In the genomic region with DNA sequence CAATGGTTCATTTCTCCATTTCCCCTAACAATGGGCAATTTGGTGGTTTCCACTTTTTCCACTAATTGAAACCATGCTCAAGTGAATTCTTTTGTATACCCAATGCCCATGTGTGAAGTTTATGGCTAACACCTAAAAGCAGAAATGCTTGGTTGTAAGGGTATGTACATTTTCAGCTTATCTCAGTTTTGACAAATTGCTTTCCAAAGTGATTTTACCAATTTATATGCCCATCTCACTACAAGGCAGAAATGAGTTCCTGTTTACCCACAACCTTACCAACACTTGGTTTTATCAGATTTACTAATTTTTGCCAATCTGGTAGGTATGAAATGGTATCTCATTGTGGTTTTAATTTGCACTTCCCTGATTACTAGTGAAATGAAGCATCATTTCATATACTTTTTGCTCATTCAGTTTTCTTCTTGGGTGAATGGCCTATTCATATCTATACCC, we compare ENCODE assay signal across 1 cellular context.
A peak's percentile ranks its signal among the peaks of the same experiment; 100 is the strongest.
TF ChIP-seq lines count a peak whose summit lies in the region.

No MANE protein-coding gene starts in this region.

TF ChIP-seq in GM12878, 131 proteins besides CTCF, POLR2A, EP300 and RAD21 (continues in another document):
- no peak for TF ChIP-seq STAT3 (IDR thresholded peaks at IDR 0.05; ENCODE audit: low read depth, low read length)
- TF ChIP-seq, protein P1, sequence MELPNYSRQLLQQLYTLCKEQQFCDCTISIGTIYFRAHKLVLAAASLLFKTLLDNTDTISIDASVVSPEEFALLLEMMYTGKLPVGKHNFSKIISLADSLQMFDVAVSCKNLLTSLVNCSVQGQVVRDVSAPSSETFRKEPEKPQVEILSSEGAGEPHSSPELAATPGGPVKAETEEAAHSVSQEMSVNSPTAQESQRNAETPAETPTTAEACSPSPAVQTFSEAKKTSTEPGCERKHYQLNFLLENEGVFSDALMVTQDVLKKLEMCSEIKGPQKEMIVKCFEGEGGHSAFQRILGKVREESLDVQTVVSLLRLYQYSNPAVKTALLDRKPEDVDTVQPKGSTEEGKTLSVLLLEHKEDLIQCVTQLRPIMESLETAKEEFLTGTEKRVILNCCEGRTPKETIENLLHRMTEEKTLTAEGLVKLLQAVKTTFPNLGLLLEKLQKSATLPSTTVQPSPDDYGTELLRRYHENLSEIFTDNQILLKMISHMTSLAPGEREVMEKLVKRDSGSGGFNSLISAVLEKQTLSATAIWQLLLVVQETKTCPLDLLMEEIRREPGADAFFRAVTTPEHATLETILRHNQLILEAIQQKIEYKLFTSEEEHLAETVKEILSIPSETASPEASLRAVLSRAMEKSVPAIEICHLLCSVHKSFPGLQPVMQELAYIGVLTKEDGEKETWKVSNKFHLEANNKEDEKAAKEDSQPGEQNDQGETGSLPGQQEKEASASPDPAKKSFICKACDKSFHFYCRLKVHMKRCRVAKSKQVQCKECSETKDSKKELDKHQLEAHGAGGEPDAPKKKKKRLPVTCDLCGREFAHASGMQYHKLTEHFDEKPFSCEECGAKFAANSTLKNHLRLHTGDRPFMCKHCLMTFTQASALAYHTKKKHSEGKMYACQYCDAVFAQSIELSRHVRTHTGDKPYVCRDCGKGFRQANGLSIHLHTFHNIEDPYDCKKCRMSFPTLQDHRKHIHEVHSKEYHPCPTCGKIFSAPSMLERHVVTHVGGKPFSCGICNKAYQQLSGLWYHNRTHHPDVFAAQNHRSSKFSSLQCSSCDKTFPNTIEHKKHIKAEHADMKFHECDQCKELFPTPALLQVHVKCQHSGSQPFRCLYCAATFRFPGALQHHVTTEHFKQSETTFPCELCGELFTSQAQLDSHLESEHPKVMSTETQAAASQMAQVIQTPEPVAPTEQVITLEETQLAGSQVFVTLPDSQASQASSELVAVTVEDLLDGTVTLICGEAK (IDR thresholded peaks at IDR 0.05; ENCODE audit: borderline replicate concordance): no peak
- TF ChIP-seq SIX5 (IDR thresholded peaks at IDR 0.05; ENCODE audit: low read depth, low read length, severe bottlenecking): no peak
- no peak for TF ChIP-seq ZNF384 (IDR thresholded peaks at IDR 0.05; ENCODE audit: borderline replicate concordance, low read depth, low read length)
- no peak for TF ChIP-seq CBX3 (IDR thresholded peaks at IDR 0.05; ENCODE audit: borderline replicate concordance, low read depth)
- TF ChIP-seq MTA3 (IDR thresholded peaks at IDR 0.05; ENCODE audit: borderline replicate concordance, low read length): no peak
- TF ChIP-seq PAX5 (IDR thresholded peaks at IDR 0.05; ENCODE audit: borderline replicate concordance, low read depth, low read length): no peak
- no peak for TF ChIP-seq TCF12 (IDR thresholded peaks at IDR 0.05; ENCODE audit: low read depth, low read length)
- no peak for TF ChIP-seq SMARCA5 (IDR thresholded peaks at IDR 0.05)
- no peak for TF ChIP-seq BACH1 (IDR thresholded peaks at IDR 0.05; ENCODE audit: borderline replicate concordance)
- no peak for TF ChIP-seq ZNF687 (IDR thresholded peaks at IDR 0.05)
- no peak for TF ChIP-seq SUZ12 (IDR thresholded peaks at IDR 0.05; ENCODE audit: unreplicated experiment)
- TF ChIP-seq, protein P2, sequence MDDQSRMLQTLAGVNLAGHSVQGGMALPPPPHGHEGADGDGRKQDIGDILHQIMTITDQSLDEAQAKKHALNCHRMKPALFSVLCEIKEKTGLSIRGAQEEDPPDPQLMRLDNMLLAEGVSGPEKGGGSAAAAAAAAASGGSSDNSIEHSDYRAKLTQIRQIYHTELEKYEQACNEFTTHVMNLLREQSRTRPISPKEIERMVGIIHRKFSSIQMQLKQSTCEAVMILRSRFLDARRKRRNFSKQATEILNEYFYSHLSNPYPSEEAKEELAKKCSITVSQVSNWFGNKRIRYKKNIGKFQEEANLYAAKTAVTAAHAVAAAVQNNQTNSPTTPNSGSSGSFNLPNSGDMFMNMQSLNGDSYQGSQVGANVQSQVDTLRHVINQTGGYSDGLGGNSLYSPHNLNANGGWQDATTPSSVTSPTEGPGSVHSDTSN (IDR thresholded peaks at IDR 0.05; ENCODE audit: insufficient replicate concordance, low read depth, low read length): no peak
- TF ChIP-seq JUNB (IDR thresholded peaks at IDR 0.05): 0 out of 2 replicates have a peak, but pooled peaks have one; percentile 21
- no peak for TF ChIP-seq BCL3 (IDR thresholded peaks at IDR 0.05; ENCODE audit: borderline replicate concordance, insufficient read depth, low read depth, low read length, poor library complexity, severe bottlenecking)
- no peak for TF ChIP-seq PML (IDR thresholded peaks at IDR 0.05; ENCODE audit: low read length)
- TF ChIP-seq RELB (IDR thresholded peaks at IDR 0.05; ENCODE audit: low read depth): 0 out of 2 replicates have a peak, but pooled peaks have one; percentile 39
- no peak for TF ChIP-seq MYB (IDR thresholded peaks at IDR 0.05; ENCODE audit: borderline replicate concordance, low read depth, low read length)
- no peak for TF ChIP-seq ZBTB11 (CRISPR knock-in tag; IDR thresholded peaks at IDR 0.05)
- TF ChIP-seq NR2C1 (IDR thresholded peaks at IDR 0.05): no peak
- peak; percentile 24; the same call in 1 of the 2 replicates for TF ChIP-seq SPI1 (IDR thresholded peaks at IDR 0.05; ENCODE audit: borderline replicate concordance, insufficient read depth, low read depth, low read length)
- TF ChIP-seq EZH2 (IDR thresholded peaks at IDR 0.05; ENCODE audit: borderline replicate concordance, control insufficient read depth, low read depth, low read length): no peak
- TF ChIP-seq FOS (IDR thresholded peaks at IDR 0.05; ENCODE audit: borderline replicate concordance, extremely low read depth, insufficient read length): no peak
- TF ChIP-seq, protein P3, sequence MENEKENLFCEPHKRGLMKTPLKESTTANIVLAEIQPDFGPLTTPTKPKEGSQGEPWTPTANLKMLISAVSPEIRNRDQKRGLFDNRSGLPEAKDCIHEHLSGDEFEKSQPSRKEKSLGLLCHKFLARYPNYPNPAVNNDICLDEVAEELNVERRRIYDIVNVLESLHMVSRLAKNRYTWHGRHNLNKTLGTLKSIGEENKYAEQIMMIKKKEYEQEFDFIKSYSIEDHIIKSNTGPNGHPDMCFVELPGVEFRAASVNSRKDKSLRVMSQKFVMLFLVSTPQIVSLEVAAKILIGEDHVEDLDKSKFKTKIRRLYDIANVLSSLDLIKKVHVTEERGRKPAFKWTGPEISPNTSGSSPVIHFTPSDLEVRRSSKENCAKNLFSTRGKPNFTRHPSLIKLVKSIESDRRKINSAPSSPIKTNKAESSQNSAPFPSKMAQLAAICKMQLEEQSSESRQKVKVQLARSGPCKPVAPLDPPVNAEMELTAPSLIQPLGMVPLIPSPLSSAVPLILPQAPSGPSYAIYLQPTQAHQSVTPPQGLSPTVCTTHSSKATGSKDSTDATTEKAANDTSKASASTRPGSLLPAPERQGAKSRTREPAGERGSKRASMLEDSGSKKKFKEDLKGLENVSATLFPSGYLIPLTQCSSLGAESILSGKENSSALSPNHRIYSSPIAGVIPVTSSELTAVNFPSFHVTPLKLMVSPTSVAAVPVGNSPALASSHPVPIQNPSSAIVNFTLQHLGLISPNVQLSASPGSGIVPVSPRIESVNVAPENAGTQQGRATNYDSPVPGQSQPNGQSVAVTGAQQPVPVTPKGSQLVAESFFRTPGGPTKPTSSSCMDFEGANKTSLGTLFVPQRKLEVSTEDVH (IDR thresholded peaks at IDR 0.05; ENCODE audit: low read depth, partially characterized antibody): no peak
- TF ChIP-seq GABPA (IDR thresholded peaks at IDR 0.05; ENCODE audit: low read depth): no peak
- no peak for TF ChIP-seq EED (IDR thresholded peaks at IDR 0.05; ENCODE audit: low read depth)
- no peak for TF ChIP-seq STAT1 (conservative IDR thresholded peaks at IDR 0.05)
- TF ChIP-seq, protein P4, sequence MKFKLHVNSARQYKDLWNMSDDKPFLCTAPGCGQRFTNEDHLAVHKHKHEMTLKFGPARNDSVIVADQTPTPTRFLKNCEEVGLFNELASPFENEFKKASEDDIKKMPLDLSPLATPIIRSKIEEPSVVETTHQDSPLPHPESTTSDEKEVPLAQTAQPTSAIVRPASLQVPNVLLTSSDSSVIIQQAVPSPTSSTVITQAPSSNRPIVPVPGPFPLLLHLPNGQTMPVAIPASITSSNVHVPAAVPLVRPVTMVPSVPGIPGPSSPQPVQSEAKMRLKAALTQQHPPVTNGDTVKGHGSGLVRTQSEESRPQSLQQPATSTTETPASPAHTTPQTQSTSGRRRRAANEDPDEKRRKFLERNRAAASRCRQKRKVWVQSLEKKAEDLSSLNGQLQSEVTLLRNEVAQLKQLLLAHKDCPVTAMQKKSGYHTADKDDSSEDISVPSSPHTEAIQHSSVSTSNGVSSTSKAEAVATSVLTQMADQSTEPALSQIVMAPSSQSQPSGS (IDR thresholded peaks at IDR 0.05; ENCODE audit: low read length): no peak
- no peak for TF ChIP-seq TBL1XR1 (IDR thresholded peaks at IDR 0.05; ENCODE audit: low read depth, low read length)
- TF ChIP-seq SRF (IDR thresholded peaks at IDR 0.05; ENCODE audit: low read depth in 2 of 2, low read length in 2 of 2): no peak
- TF ChIP-seq HDGF (IDR thresholded peaks at IDR 0.05): no peak
- no peak for TF ChIP-seq HCFC1 (IDR thresholded peaks at IDR 0.05; ENCODE audit: low read length)
- TF ChIP-seq LARP7 (IDR thresholded peaks at IDR 0.05): no peak
- peak; percentile 48 for TF ChIP-seq IKZF1 (conservative IDR thresholded peaks at IDR 0.05)
- TF ChIP-seq IKZF2 (IDR thresholded peaks at IDR 0.05): peak; percentile 49 to 61; a peak in 3 of 4 replicates
- TF ChIP-seq NBN (IDR thresholded peaks at IDR 0.05): no peak
- TF ChIP-seq ZNF217 (IDR thresholded peaks at IDR 0.05): no peak
- TF ChIP-seq EGR1 (IDR thresholded peaks at IDR 0.05; ENCODE audit: borderline replicate concordance in 1 of 2, low read depth in 2 of 2, low read length in 2 of 2): no peak
- TF ChIP-seq ZNF622 (IDR thresholded peaks at IDR 0.05): no peak
